12 cellular contexts compared by ENCODE assay signal in genomic region chr3:191263365-191263764, GRCh38.
DNase-seq lines count a peak whose midpoint lies in the region; ATAC-seq and TF ChIP-seq lines count a peak whose summit lies in the region.
"Had no signal": no experiment of that assay in that cellular context is flagged by ENCODE, and none has a peak within 500 bp of the region (broad histone marks: within the 10 kb centered on the region; RNA-seq: fewer than 3 reads in every experiment).

No MANE protein-coding gene starts in this region.

- peaks cover 5% of the 10 kb centered on the region for H3K27me3 Mint-ChIP-seq in neural progenitor cell (ENCODE audit: insufficient read depth, low read depth)

- H3K4me1 Mint-ChIP-seq in neural progenitor cell, result peaks cover 23% of the 10 kb centered on the region

- no peak overlapping the region for H3K4me2 ChIP-seq in neural progenitor cell

- H3K36me3 ChIP-seq in neural progenitor cell, result no peaks in the 10 kb centered on the region

- H3K36me3 Mint-ChIP-seq in neural progenitor cell, result no peaks in the 10 kb centered on the region

- H3K27ac ChIP-seq in right cardiac atrium (ENCODE audit: low read length) (no peak overlapping the region), neural progenitor cell (no peak overlapping the region), foreskin keratinocyte (no peak overlapping the region)

- peaks cover 18% of the 10 kb centered on the region for H3F3A ChIP-seq in neural progenitor cell (ENCODE audit: low read depth)

- no peak overlapping the region for H3K4me3 Mint-ChIP-seq in neural progenitor cell

- no peaks in the 10 kb centered on the region for H4K20me1 ChIP-seq in neural progenitor cell (ENCODE audit: low read depth)

- H2AFZ ChIP-seq in neural progenitor cell (replicated peaks), result no peak overlapping the region

- H3K27ac Mint-ChIP-seq in neural progenitor cell, result no peak overlapping the region

- no peak for TF ChIP-seq CTCF in neural progenitor cell (IDR thresholded peaks at IDR 0.05)
- TF ChIP-seq CTCF in foreskin keratinocyte (conservative IDR thresholded peaks at IDR 0.05), result no peak

- no peak overlapping the region for H3K9ac ChIP-seq in neural progenitor cell

- H3K9me3 Mint-ChIP-seq in neural progenitor cell, result no peaks in the 10 kb centered on the region

- no peak for DNase-seq in right cardiac atrium
- no peak for DNase-seq in neural progenitor cell (ENCODE audit: low spot score)
- no peak for DNase-seq in foreskin keratinocyte
- DNase-seq in NOMO-1 treated with dmso at 0.1 percent for 144 hours (lab: John Stamatoyannopoulos, UW; ENCODE audit: unreplicated experiment), result no peak
- DNase-seq in stimulated activated CD4-positive, alpha-beta T cell treated with anti-CD3 and anti-CD28 coated beads, Interleukin-2, amount 100 ng/mL, for 24 hours, result no peak
- DNase-seq: activated CD4-positive, CD25-positive, alpha-beta regulatory T cell treated with anti-CD3 and anti-CD28 coated beads, Interleukin-2, amount 50 U/mL, for 72 hours; DND-41; NCI-H69; stimulated activated CD4-positive, alpha-beta T cell treated with anti-CD3 and anti-CD28 coated beads, Interleukin-1b, Interleukin-23, amount 100 ng/mL, for 48 hours had no signal

- H3K79me2 ChIP-seq in neural progenitor cell (ENCODE audit: low read depth), result no peaks in the 10 kb centered on the region

- H3K4me3 ChIP-seq in right cardiac atrium (ENCODE audit: low read length) (peak overlapping the region; percentile 32), neural progenitor cell (no peak overlapping the region)

- ATAC-seq in GM18861 (IDR thresholded peaks at IDR 0.05; ENCODE audit: unreplicated experiment) (peak; percentile 68), GM21717 (IDR thresholded peaks at IDR 0.05; ENCODE audit: unreplicated experiment) (peak; percentile 92), HG03280 (IDR thresholded peaks at IDR 0.05; ENCODE audit: unreplicated experiment) (peak; percentile 79), right cardiac atrium (peak; percentile 48 to 65), foreskin keratinocyte (no peak)

- no peaks in the 10 kb centered on the region for H3K9me3 ChIP-seq in right cardiac atrium (ENCODE audit: control insufficient read depth, low read length)
- no peaks in the 10 kb centered on the region for H3K9me3 ChIP-seq in neural progenitor cell (ENCODE audit: low read depth)

- H3K27me3 ChIP-seq in right cardiac atrium (ENCODE audit: control insufficient read depth, insufficient read depth), result no peaks in the 10 kb centered on the region
- no peaks in the 10 kb centered on the region for H3K27me3 ChIP-seq in neural progenitor cell
- no peaks in the 10 kb centered on the region for H3K27me3 ChIP-seq in foreskin keratinocyte

- intact Hi-C loops in right cardiac atrium (cut with DNase I), result loop anchor here in 1 of 4 donors (10.0 kb wide), 1 partner anchor 121 kb away; no protein-coding TSS in a partner anchor

- H3K4me1 ChIP-seq in right cardiac atrium (ENCODE audit: control insufficient read depth, insufficient read depth, low read length) (no peaks in the 10 kb centered on the region), neural progenitor cell (peaks cover 36% of the 10 kb centered on the region), foreskin keratinocyte (peaks cover 5% of the 10 kb centered on the region)
